ENCODE assay signal across 8 cellular contexts in genomic region chr17:78137392-78138203, GRCh38. TPM values are rescaled to one million over a fixed set of nuclear protein-coding genes. Genes with fewer than 3 reads are reported as not detected.
A peak's percentile ranks its signal among the peaks of the same experiment; 100 is the strongest.
DNase-seq lines count a peak whose midpoint lies in the region; ATAC-seq and TF ChIP-seq lines count a peak whose summit lies in the region.

No MANE protein-coding gene starts in this region.

- no peak overlapping the region for H3K27ac ChIP-seq in DND-41 (ENCODE audit: low read length)

- H3K36me3 Mint-ChIP-seq in activated naive CD4-positive, alpha-beta T cell treated with anti-CD3 and anti-CD28 coated beads, Interleukin-2, amount 50 U/mL, for 72 hours = peaks cover 35 to 36% of the 10 kb centered on the region in 2 donors
- H3K36me3 Mint-ChIP-seq in naive B cell = peaks cover 8 to 12% of the 10 kb centered on the region in 2 donors

- no peak overlapping the region for H3K9ac ChIP-seq in DND-41 (ENCODE audit: low read depth, low read length)

- peaks cover 44% of the 10 kb centered on the region for H4K20me1 ChIP-seq in DND-41 (ENCODE audit: insufficient read depth, low read length)

- peaks cover 3% of the 10 kb centered on the region; the same call in 1 of the 2 replicates for H3K79me2 ChIP-seq in DND-41 (ENCODE audit: insufficient read depth, low read length)

- H2AFZ ChIP-seq in DND-41 (ENCODE audit: low read depth, low read length) = no peak overlapping the region

- ATAC-seq in DND-41 (ENCODE audit: insufficient read depth, low read depth) (peak; percentile 49), naive B cell (ENCODE audit: low read depth in 2 of 2) (peak in 1 of 2 donors; percentile 15), GM18511 (IDR thresholded peaks at IDR 0.05; ENCODE audit: unreplicated experiment) (no peak)
- no peak for ATAC-seq in activated naive CD4-positive, alpha-beta T cell treated with anti-CD3 and anti-CD28 coated beads, Interleukin-2, amount 50 U/mL, for 72 hours

- no peaks in the 10 kb centered on the region for H3K9me3 ChIP-seq in DND-41 (ENCODE audit: insufficient read depth, low read length, severe bottlenecking)

- peak overlapping the region in 6 of 8 donors; percentile 22 to 75 (median 53) for H3K4me3 Mint-ChIP-seq in naive B cell

- H3K27me3 Mint-ChIP-seq in naive B cell = no peaks in the 10 kb centered on the region

- peak overlapping the region; percentile 29 to 76 for H3K27ac Mint-ChIP-seq in activated naive CD4-positive, alpha-beta T cell treated with anti-CD3 and anti-CD28 coated beads, Interleukin-2, amount 50 U/mL, for 72 hours
- H3K27ac Mint-ChIP-seq in naive B cell = peak overlapping the region; percentile 68 to 99 (median 83)

- no peak overlapping the region for H3K4me2 ChIP-seq in DND-41 (ENCODE audit: insufficient read depth, low read length)

- H3K4me1 ChIP-seq in DND-41 (ENCODE audit: insufficient read depth, low read length) = peaks cover 16% of the 10 kb centered on the region

- H3K27me3 ChIP-seq in DND-41 (ENCODE audit: insufficient read depth, low read length, poor library complexity) = no peaks in the 10 kb centered on the region

- H3K4me3 ChIP-seq in DND-41 (ENCODE audit: low read depth in 1 of 2, low read length in 2 of 2) = no peak overlapping the region

- peaks cover 76 to 89% (median 87%) of the 10 kb centered on the region in 3 donors for H3K4me1 Mint-ChIP-seq in naive B cell

- H3K36me3 ChIP-seq in DND-41 (ENCODE audit: insufficient read depth, low read length) = peaks cover 40% of the 10 kb centered on the region

- peak; percentile 61 for DNase-seq in DND-41
- peak; percentile 49 for DNase-seq in NAMALWA (ENCODE audit: low spot score)
- DNase-seq in activated naive CD4-positive, alpha-beta T cell treated with anti-CD3 and anti-CD28 coated beads, Interleukin-2, amount 50 U/mL, for 72 hours (ENCODE audit: low spot score in 2 of 2) = peak in 1 of 2 donors; percentile 60
- DNase-seq in naive B cell = peak; percentile 37
- DNase-seq in DMS153 (lab: John Stamatoyannopoulos, UW) = no peak
- no peak for DNase-seq in NCI-H1436 treated with DMSO at 0.1 percent for 48 hours (lab: John Stamatoyannopoulos, UW)
- DNase-seq in NCI-H2029 (lab: John Stamatoyannopoulos, UW) = no peak

- TF ChIP-seq CTCF in DND-41 (IDR thresholded peaks at IDR 0.05; ENCODE audit: borderline replicate concordance, extremely low read depth, low read length, poor library complexity, severe bottlenecking) = peak; percentile 77

- H3K9me3 Mint-ChIP-seq in activated naive CD4-positive, alpha-beta T cell treated with anti-CD3 and anti-CD28 coated beads, Interleukin-2, amount 50 U/mL, for 72 hours = no peaks in the 10 kb centered on the region
- H3K9me3 Mint-ChIP-seq in naive B cell = no peaks in the 10 kb centered on the region

RNA-seq across cellular contexts. Expression of gene TMC8, which starts 7.0 kb away (rescaled TPM):
- total RNA-seq in activated naive CD4-positive, alpha-beta T cell treated with anti-CD3 and anti-CD28 coated beads, Interleukin-2, amount 50 U/mL, for 72 hours = 100 to 1,000 TPM; 165 to 187 TPM
- polyA plus RNA-seq in naive B cell (ENCODE audit: low read depth in 6 of 6) = 100 to 1,000 TPM in 1 of 6 donors, 10 to 100 TPM in 5; 26.2 to 103 (median 55.2) TPM

RNA-seq across cellular contexts. Expression of gene C17orf99, which starts 8.6 kb away (rescaled TPM):
- total RNA-seq in activated naive CD4-positive, alpha-beta T cell treated with anti-CD3 and anti-CD28 coated beads, Interleukin-2, amount 50 U/mL, for 72 hours = not detected
- polyA plus RNA-seq in naive B cell (ENCODE audit: low read depth in 6 of 6) = under 1 TPM in 1 of 6 donors, not detected in 5; 0.42 TPM

RNA-seq across cellular contexts. Expression of gene TMC6, which starts 9.0 kb away (rescaled TPM):
- total RNA-seq in activated naive CD4-positive, alpha-beta T cell treated with anti-CD3 and anti-CD28 coated beads, Interleukin-2, amount 50 U/mL, for 72 hours = 100 to 1,000 TPM; 165 to 233 TPM
- 100 to 1,000 TPM in 5 of 6 donors, 10 to 100 TPM in 1; 84.9 to 170 (median 141) TPM for polyA plus RNA-seq in naive B cell (ENCODE audit: low read depth in 6 of 6)

RNA-seq across cellular contexts. Expression of gene SYNGR2, which starts 30.8 kb away (rescaled TPM):
- 10 to 100 TPM; 84.0 to 92.7 TPM for total RNA-seq in activated naive CD4-positive, alpha-beta T cell treated with anti-CD3 and anti-CD28 coated beads, Interleukin-2, amount 50 U/mL, for 72 hours
- 100 to 1,000 TPM; 490 to 908 (median 562) TPM for polyA plus RNA-seq in naive B cell (ENCODE audit: low read depth in 6 of 6)

RNA-seq across cellular contexts. Expression of gene TK1, which starts 49.3 kb away (rescaled TPM):
- 100 to 1,000 TPM; 129 to 234 TPM for total RNA-seq in activated naive CD4-positive, alpha-beta T cell treated with anti-CD3 and anti-CD28 coated beads, Interleukin-2, amount 50 U/mL, for 72 hours
- polyA plus RNA-seq in naive B cell (ENCODE audit: low read depth in 6 of 6) = 1 to 10 TPM in 5 of 6 donors, under 1 TPM in 1; 0.91 to 3.5 (median 2.1) TPM

Comparison
In these comparisons a context has a peak if more than half of its experiments do, and no peak if none do; other contexts are left out.
1. DNase-seq: peak in DND-41 (single experiment), NAMALWA (single experiment) and naive B cell (single experiment); none in DMS153 (single experiment), NCI-H1436 treated with DMSO at 0.1 percent for 48 hours (single experiment) and NCI-H2029 (single experiment).